8 cellular contexts compared by ENCODE assay signal in genomic region chr11:94391937-94392336, GRCh38. TPM values are rescaled to one million over a fixed set of nuclear protein-coding genes. Genes with fewer than 3 reads are reported as not detected.
"Had no signal": no experiment of that assay in that cellular context is flagged by ENCODE, and none has a peak within 500 bp of the region (broad histone marks: within the 10 kb centered on the region; RNA-seq: fewer than 3 reads in every experiment).

No MANE protein-coding gene starts in this region.

RNA-seq across cellular contexts. Expression of gene GPR83, which starts 9.3 kb away (rescaled TPM):
- total RNA-seq: activated naive CD4-positive, alpha-beta T cell treated with anti-CD3 and anti-CD28 coated beads for 36 hours; activated T-helper 1 cell treated with anti-CD3 and anti-CD28 coated beads, Interleukin-12 subunit alpha, Interleukin-12 subunit beta, Interleukin-2, Interleukin-4 antibody, amounts not matched to agents 30 ng/mL and 10 ng/mL and 1 ng/mL, durations not matched to agents 14 hours and 24 hours and 36 hours; activated T-helper 2 cell treated with anti-CD3 and anti-CD28 coated beads, Interferon-gamma antibody, Interleukin-2, Interleukin-4, amounts not matched to agents 10 μg/mL and 5 μg/mL and 100 μg/mL, durations not matched to agents 14 hours and 24 hours and 36 hours; ascending aorta; body of pancreas; cardiac septum had no signal
- polyA plus RNA-seq: aorta, cardiac muscle cell had no signal
